ENCODE assay signal across 8 cellular contexts in the genomic region with DNA sequence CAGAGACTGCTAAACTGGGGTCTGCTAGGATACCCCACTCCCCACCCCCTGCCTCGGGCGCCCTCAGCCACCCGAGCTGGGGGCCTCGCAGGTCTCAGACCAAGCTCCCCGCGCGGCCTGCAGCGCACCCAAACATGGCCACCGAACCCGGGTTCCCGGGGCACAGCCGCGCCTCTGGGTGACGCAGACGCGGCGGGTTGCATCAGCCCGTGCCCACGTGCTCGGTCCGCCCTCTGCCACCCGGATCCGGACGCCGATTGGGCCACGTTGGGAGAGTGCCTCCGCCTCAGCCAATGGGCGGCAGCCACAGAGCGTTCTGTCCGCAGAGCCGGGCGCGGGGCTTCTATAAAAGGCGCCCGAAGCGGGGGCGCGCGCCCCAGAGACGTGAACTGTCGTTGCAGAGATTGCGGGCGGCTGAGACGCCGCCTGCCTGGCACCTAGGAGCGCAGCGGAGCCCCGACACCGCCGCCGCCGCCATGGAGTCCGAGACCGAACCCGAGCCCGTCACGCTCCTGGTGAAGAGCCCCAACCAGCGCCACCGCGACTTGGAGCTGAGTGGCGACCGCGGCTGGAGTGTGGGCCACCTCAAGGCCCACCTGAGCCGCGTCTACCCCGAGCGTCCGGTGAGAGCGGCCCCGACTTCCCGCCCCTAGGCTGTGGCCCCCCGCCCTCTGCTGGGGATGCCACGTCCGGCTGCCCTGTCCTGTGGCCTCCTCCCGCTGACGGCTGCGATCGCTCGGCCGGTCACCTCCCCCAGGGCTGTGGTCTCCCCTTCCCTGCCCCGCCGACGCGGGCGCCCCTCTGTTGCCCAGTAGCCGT. TPM values are rescaled to one million over a fixed set of nuclear protein-coding genes. Genes with fewer than 3 reads are reported as not detected.
DNase-seq lines count a peak whose midpoint lies in the region; ATAC-seq and TF ChIP-seq lines count a peak whose summit lies in the region.

A gene with protein sequence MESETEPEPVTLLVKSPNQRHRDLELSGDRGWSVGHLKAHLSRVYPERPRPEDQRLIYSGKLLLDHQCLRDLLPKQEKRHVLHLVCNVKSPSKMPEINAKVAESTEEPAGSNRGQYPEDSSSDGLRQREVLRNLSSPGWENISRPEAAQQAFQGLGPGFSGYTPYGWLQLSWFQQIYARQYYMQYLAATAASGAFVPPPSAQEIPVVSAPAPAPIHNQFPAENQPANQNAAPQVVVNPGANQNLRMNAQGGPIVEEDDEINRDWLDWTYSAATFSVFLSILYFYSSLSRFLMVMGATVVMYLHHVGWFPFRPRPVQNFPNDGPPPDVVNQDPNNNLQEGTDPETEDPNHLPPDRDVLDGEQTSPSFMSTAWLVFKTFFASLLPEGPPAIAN (plus strand): TSS at position 374 of the 819 bp plus-strand sequence. CDS start 103 bp downstream, at position 477.

- H3K27ac ChIP-seq in parathyroid adenoma, result peak within 1 kb of the TSS; percentile 100
- H3K27ac ChIP-seq in tibial nerve, result peak within 1 kb of the TSS; percentile 95 to 100 (median 98)

- intact Hi-C loops in Right ventricle myocardium inferior (cut with DNase I), result loop anchor here (5.0 to 10.0 kb wide), 2 partner anchors 65 to 253 kb away; a partner anchor contains a TSS

- peak within 1 kb of the TSS; percentile 99 for H3K9ac ChIP-seq in parathyroid adenoma

- H3K9me3 ChIP-seq in parathyroid adenoma (ENCODE audit: control insufficient read depth, low read length) (no peaks in the 10 kb centered on the region), tibial nerve (no peaks in the 10 kb centered on the region)

- H3K79me2 ChIP-seq in parathyroid adenoma, result peaks cover 25% of the 10 kb centered on the region

- no peaks in the 10 kb centered on the region for H3K36me3 ChIP-seq in parathyroid adenoma (ENCODE audit: control insufficient read depth, insufficient read depth, low read length)
- H3K36me3 ChIP-seq in tibial nerve, result peaks cover 2 to 18% (median 6%) of the 10 kb centered on the region in 3 donors

- H3K4me3 ChIP-seq in GM12865 (ENCODE audit: low read depth, low read length) (peak within 1 kb of the TSS; percentile 94), parathyroid adenoma (ENCODE audit: low read depth, low read length) (peak within 1 kb of the TSS; percentile 96), tibial nerve (peak within 1 kb of the TSS; percentile 89 to 100 (median 97))

- DNase-seq in GM12865 (ENCODE audit: low read depth), result peak; percentile 99
- DNase-seq in NCI-H1417 (lab: John Stamatoyannopoulos, UW), result peak; percentile 90 to 98 (median 97)
- DNase-seq in SW 1271 (lab: John Stamatoyannopoulos, UW), result peak; percentile 80 to 92
- peak; percentile 98 for DNase-seq in activated naive CD8-positive, alpha-beta T cell treated with anti-CD3 and anti-CD28 coated beads, Interleukin-2, amount 50 U/mL, for 16 hours (ENCODE audit: low read depth, low spot score)
- peak; percentile 99 for DNase-seq in Right ventricle myocardium inferior (ENCODE audit: missing footprints)
- peak; percentile 95 to 96 for DNase-seq in tibial nerve (ENCODE audit: low spot score in 2 of 2)

- peak within 1 kb of the TSS; percentile 87 for H2AFZ ChIP-seq in parathyroid adenoma

- peak; percentile 95 to 98 for TF ChIP-seq POLR2A in tibial nerve (IDR thresholded peaks at IDR 0.05)

- peak within 1 kb of the TSS; percentile 79 for H3K4me2 ChIP-seq in parathyroid adenoma (ENCODE audit: low read length)

- ATAC-seq in HG02759 (IDR thresholded peaks at IDR 0.05; ENCODE audit: unreplicated experiment) (peak; percentile 90), Right ventricle myocardium inferior (peak; percentile 97)

- TF ChIP-seq CTCF in GM12865 (IDR thresholded peaks at IDR 0.05; ENCODE audit: insufficient read depth, low read depth, low read length, missing control alignments) (no peak), parathyroid adenoma (IDR thresholded peaks at IDR 0.05) (no peak), tibial nerve (IDR thresholded peaks at IDR 0.05) (peak in 2 of 5 experiments; percentile 21 to 46)

- peak; percentile 89 to 99 for TF ChIP-seq EP300 in tibial nerve (IDR thresholded peaks at IDR 0.05)

- H3K4me1 ChIP-seq in parathyroid adenoma, result peaks cover 11% of the 10 kb centered on the region
- peaks cover 0 to 44% (median 34%) of the 10 kb centered on the region in 4 donors for H3K4me1 ChIP-seq in tibial nerve

- H3K27me3 ChIP-seq in parathyroid adenoma (ENCODE audit: control insufficient read depth, insufficient read depth, low read length) (no peaks in the 10 kb centered on the region), tibial nerve (no peaks in the 10 kb centered on the region)

- WGBS in tibial nerve, 2 donors, result 0% methylated on average over 14 to 23 of the region's 86 CpGs

RNA-seq across cellular contexts. Expression of the gene that starts here (rescaled TPM):
- 114 TPM for total RNA-seq in Right ventricle myocardium inferior
- total RNA-seq in tibial nerve, result 100 to 1,000 TPM; 143 to 274 (median 161) TPM

Comparison
In these comparisons a context has a peak if more than half of its experiments do, and no peak if none do; other contexts are left out.
1. Peak in every context shown above with its lines: DNase-seq, ATAC-seq, H3K4me3 ChIP-seq and H3K27ac ChIP-seq.